12 cellular contexts compared by ENCODE assay signal in the genomic region with DNA sequence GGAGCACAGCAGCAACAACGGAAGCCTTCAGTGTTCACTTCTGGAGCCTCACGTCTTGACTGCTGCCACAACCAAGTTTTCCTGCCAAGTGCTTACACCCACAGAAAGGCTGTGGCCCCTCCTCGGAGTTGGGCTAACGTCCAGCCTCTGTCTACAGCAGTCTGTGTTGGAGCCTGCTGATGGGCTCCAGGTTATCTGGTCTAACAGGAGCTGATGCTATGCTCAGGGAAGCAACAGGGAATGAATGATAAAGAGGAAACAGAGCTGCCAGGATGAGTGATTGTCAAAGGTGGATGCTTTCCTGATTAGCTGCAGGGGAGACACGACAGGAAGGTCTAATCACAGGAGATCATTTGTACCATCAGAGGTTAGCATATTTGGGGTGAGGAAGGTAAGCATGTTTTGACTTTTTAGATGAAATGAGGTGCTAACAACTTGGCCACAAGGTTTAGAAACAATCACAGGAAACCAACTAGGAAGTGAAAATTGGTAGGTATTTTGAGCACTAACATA. TPM values are rescaled to one million over a fixed set of nuclear protein-coding genes. Genes with fewer than 3 reads are reported as not detected.
DNase-seq lines count a peak whose midpoint lies in the region; ATAC-seq, FAIRE-seq and TF ChIP-seq lines count a peak whose summit lies in the region.
"Had no signal": no experiment of that assay in that cellular context is flagged by ENCODE, and none has a peak within 500 bp of the region (broad histone marks: within the 10 kb centered on the region; RNA-seq: fewer than 3 reads in every experiment).

No MANE protein-coding gene starts in this region.

- H3K27ac ChIP-seq in H9 (ENCODE audit: insufficient read length, low read depth, low read length) (no peak overlapping the region), transverse colon (peak overlapping the region in 2 of 4 donors; percentile 10 to 28)
- H3K27ac ChIP-seq: SK-N-MC had no signal

- no peak overlapping the region for H2AK5ac ChIP-seq in H9 (ENCODE audit: insufficient read length, low read length)

- no peak overlapping the region for H2BK120ac ChIP-seq in H9 (ENCODE audit: low read depth, low read length, poor library complexity, severe bottlenecking)

- H3K56ac ChIP-seq in H9 (ENCODE audit: insufficient read length, low read depth, low read length), result no peak overlapping the region

- CTCF ChIA-PET in activated B cell treated with CpG ODN at 0.5 μM for 24 hours (lab: Charles Lee), result interaction anchor here (1.1 kb wide), 1 partner anchor 549 kb away, joined by 3 read pairs; the partner anchor contains the start of gene NUDT15

- no peak overlapping the region for H4K91ac ChIP-seq in H9 (ENCODE audit: insufficient read length, low read depth, low read length)

- no peak for ATAC-seq in activated B cell treated with CpG ODN at 0.5 μM for 24 hours (ENCODE audit: low read depth)
- peak; percentile 32 for ATAC-seq in stimulated activated effector memory CD8-positive, alpha-beta T cell treated with anti-CD3 and anti-CD28 coated beads, Interleukin-12 subunit alpha, Interleukin-12 subunit beta, amount 100 ng/mL, for 72 hours

- no peak overlapping the region for H2BK5ac ChIP-seq in H9 (ENCODE audit: insufficient read length, low read length)

- intact Hi-C loops in activated B cell treated with CpG ODN at 0.5 μM for 24 hours (cut with micrococcal nuclease), result no loop called here
- intact Hi-C loops in transverse colon (cut with DNase I; ENCODE audit: low total_unique reads), result no loop called here

- FAIRE-seq in frontal cortex (lab: Jason Lieb, UNC), result no peak

- no peak for TF ChIP-seq EP300 in transverse colon (IDR thresholded peaks at IDR 0.05; ENCODE audit: low read depth)

- H3K14ac ChIP-seq in H9 (ENCODE audit: insufficient read depth, low read length), result no peak overlapping the region

- H2AFZ ChIP-seq in H9 (ENCODE audit: low read length), result peak overlapping the region; percentile 70

- POLR2A ChIA-PET in activated B cell treated with CpG ODN at 0.5 μM for 24 hours (lab: Charles Lee), result no interaction called here

- no peaks in the 10 kb centered on the region for H3K79me1 ChIP-seq in H9 (ENCODE audit: insufficient read depth, low read depth, low read length, poor library complexity, severe bottlenecking)

- H3K4me3 ChIP-seq in transverse colon, result no peak overlapping the region
- H3K4me3 ChIP-seq: SK-N-MC, smooth muscle cell had no signal

- peaks cover 22 to 28% of the 10 kb centered on the region in 2 experiments for H3K4me1 Mint-ChIP-seq in H9
- H3K4me1 Mint-ChIP-seq in activated B cell treated with CpG ODN at 0.5 μM for 24 hours, result peaks cover 18% of the 10 kb centered on the region
- H3K4me1 Mint-ChIP-seq in stimulated activated effector memory CD8-positive, alpha-beta T cell treated with anti-CD3 and anti-CD28 coated beads, Interleukin-12 subunit alpha, Interleukin-12 subunit beta, amount 100 ng/mL, for 72 hours, result peaks cover 16% of the 10 kb centered on the region

- H3K79me2 ChIP-seq in H9 (ENCODE audit: insufficient read depth, low read length), result no peaks in the 10 kb centered on the region

- H3K27ac Mint-ChIP-seq in H9 (no peak overlapping the region), activated B cell treated with CpG ODN at 0.5 μM for 24 hours (no peak overlapping the region)
- H3K27ac Mint-ChIP-seq in stimulated activated effector memory CD8-positive, alpha-beta T cell treated with anti-CD3 and anti-CD28 coated beads, Interleukin-12 subunit alpha, Interleukin-12 subunit beta, amount 100 ng/mL, for 72 hours, result peak overlapping the region; percentile 71
- H3K27ac Mint-ChIP-seq: HFFc6 had no signal

- no peak overlapping the region for H3K9ac ChIP-seq in H9 (ENCODE audit: extremely low read depth, insufficient read length, low read length)

- no CpG with 5 or more reads among the region's 5 CpGs for WGBS in H9 (ENCODE audit: extremely low coverage, insufficient read length, low lambda C conversion rate)
- 22 to 34% methylated on average over 3 to 5 of the region's 5 CpGs for WGBS in transverse colon (ENCODE audit: low coverage in 1 of 2), 2 donors

- no peak overlapping the region for H4K8ac ChIP-seq in H9 (replicated peaks; ENCODE audit: insufficient read length, low read depth, low read length)

- H4K5ac ChIP-seq in H9 (ENCODE audit: insufficient read length, low read depth, low read length), result no peak overlapping the region

- no peaks in the 10 kb centered on the region; the same call in 1 of the 2 replicates for H3K4me1 ChIP-seq in H9 (ENCODE audit: insufficient read depth, low read length)
- H3K4me1 ChIP-seq in transverse colon, result peaks cover 5 to 51% (median 26%) of the 10 kb centered on the region in 4 donors

- H2BK15ac ChIP-seq in H9 (ENCODE audit: low read depth, low read length), result no peak overlapping the region

- H3K36me3 ChIP-seq in transverse colon, result no peaks in the 10 kb centered on the region

- no peaks in the 10 kb centered on the region for H3K9me3 ChIP-seq in H9 (ENCODE audit: control insufficient read depth, low read depth, low read length)
- H3K9me3 ChIP-seq in transverse colon, result no peaks in the 10 kb centered on the region

- H3K18ac ChIP-seq in H9 (ENCODE audit: insufficient read length, low read depth, low read length), result no peak overlapping the region

- H2BK20ac ChIP-seq in H9 (ENCODE audit: low read depth, low read length, poor library complexity, severe bottlenecking), result no peak overlapping the region

- H3T11ph ChIP-seq in H9 (ENCODE audit: low read length), result no peak overlapping the region

- H3K27me3 ChIP-seq in H9 (ENCODE audit: insufficient read depth, low read length), result no peaks in the 10 kb centered on the region
- H3K27me3 ChIP-seq in transverse colon, result no peaks in the 10 kb centered on the region

- in situ Hi-C loops in transverse colon (cut with MboI; ENCODE audit: low pct_ligation_motif_present in 1 of 4, low pct_unique_long_range_greater_than_20kb in 1 of 4, low sequenced_read_pairs in 3 of 4), result loop anchor here (10.0 to 25.0 kb wide), 4 partner anchors 176 to 462 kb away; partner anchors contain the start of gene RB1 (in 1 of the 4)

- H3K36me3 Mint-ChIP-seq in H9 (ENCODE audit: insufficient read depth in 1 of 3, low read depth in 3 of 3) (peaks cover 2 to 26% (median 3%) of the 10 kb centered on the region in 3 experiments; a peak in 4 of 7 replicates), activated B cell treated with CpG ODN at 0.5 μM for 24 hours (ENCODE audit: low read depth) (no peaks in the 10 kb centered on the region)
- H3K36me3 Mint-ChIP-seq in stimulated activated effector memory CD8-positive, alpha-beta T cell treated with anti-CD3 and anti-CD28 coated beads, Interleukin-12 subunit alpha, Interleukin-12 subunit beta, amount 100 ng/mL, for 72 hours, result no peaks in the 10 kb centered on the region

- H3K27me3 Mint-ChIP-seq in H9 (ENCODE audit: low read depth) (no peaks in the 10 kb centered on the region), activated B cell treated with CpG ODN at 0.5 μM for 24 hours (peaks cover 37% of the 10 kb centered on the region)

- DNase-seq in H9 (no peak), activated B cell treated with CpG ODN at 0.5 μM for 24 hours (no peak), iris pigment epithelial cell (ENCODE audit: low read depth) (peak; percentile 46), frontal cortex (ENCODE audit: low spot score in 2 of 2) (no peak), AG08396 (ENCODE audit: low spot score) (no peak), transverse colon (no peak)
- DNase-seq in stimulated activated effector memory CD8-positive, alpha-beta T cell treated with anti-CD3 and anti-CD28 coated beads, Interleukin-12 subunit alpha, Interleukin-12 subunit beta, amount 100 ng/mL, for 72 hours (ENCODE audit: low spot score in 2 of 2), result peak in 1 of 2 donors; percentile 47
- DNase-seq: activated effector memory CD4-positive, alpha-beta T cell treated with anti-CD3 and anti-CD28 coated beads, Interleukin-2, amount 50 U/mL, for 16 hours; foreskin melanocyte; HFFc6 had no signal

- no peaks in the 10 kb centered on the region for H4K20me1 ChIP-seq in H9 (ENCODE audit: control insufficient read depth, insufficient read depth, insufficient read length)

- H3K9me3 Mint-ChIP-seq in H9 (peaks cover 11 to 16% of the 10 kb centered on the region in 2 experiments; a peak in 4 of 5 replicates), activated B cell treated with CpG ODN at 0.5 μM for 24 hours (no peaks in the 10 kb centered on the region)
- H3K9me3 Mint-ChIP-seq in stimulated activated effector memory CD8-positive, alpha-beta T cell treated with anti-CD3 and anti-CD28 coated beads, Interleukin-12 subunit alpha, Interleukin-12 subunit beta, amount 100 ng/mL, for 72 hours, result peaks cover 4% of the 10 kb centered on the region

- no peak overlapping the region for H2BK12ac ChIP-seq in H9 (ENCODE audit: insufficient read length, low read depth, low read length)

- H3K4ac ChIP-seq in H9 (ENCODE audit: low read depth, low read length), result no peak overlapping the region

- no peak overlapping the region for H3K23ac ChIP-seq in H9 (ENCODE audit: insufficient read length, low read depth, low read length)

- H3K23me2 ChIP-seq in H9 (ENCODE audit: insufficient read length, low read depth, low read length, poor library complexity, severe bottlenecking), result no peaks in the 10 kb centered on the region

- no peak overlapping the region for H3K4me2 ChIP-seq in H9 (ENCODE audit: insufficient read depth, insufficient read length, low read length)
- H3K4me2 ChIP-seq: smooth muscle cell had no signal

- TF ChIP-seq CTCF in H9 (conservative IDR thresholded peaks at IDR 0.05) (no peak), activated B cell treated with CpG ODN at 0.5 μM for 24 hours (IDR thresholded peaks at IDR 0.05) (no peak), transverse colon (IDR thresholded peaks at IDR 0.05) (no peak)

- H3K4me3 Mint-ChIP-seq in H9 (no peak overlapping the region), activated B cell treated with CpG ODN at 0.5 μM for 24 hours (peak overlapping the region; percentile 1)
- peak overlapping the region; percentile 41 for H3K4me3 Mint-ChIP-seq in stimulated activated effector memory CD8-positive, alpha-beta T cell treated with anti-CD3 and anti-CD28 coated beads, Interleukin-12 subunit alpha, Interleukin-12 subunit beta, amount 100 ng/mL, for 72 hours
- H3K4me3 Mint-ChIP-seq: HFFc6 had no signal

- TF ChIP-seq POLR2A in transverse colon (IDR thresholded peaks at IDR 0.05), result no peak

RNA-seq across cellular contexts. Expression of gene RCBTB2, which starts 53.8 kb away (rescaled TPM):
- total RNA-seq in H9 (2021), result 11.5 and 11.7 TPM in 2 replicates
- total RNA-seq in activated B cell treated with CpG ODN at 0.5 μM for 24 hours, result 2.3 and 2.4 TPM in 2 replicates
- 33.0 TPM for total RNA-seq in frontal cortex
- 1 to 10 TPM; 5.2 to 8.1 (median 6.1) TPM for total RNA-seq in transverse colon

Comparison
In these comparisons a context has a peak if more than half of its experiments do, and no peak if none do; other contexts are left out.
1. H3K4me3 Mint-ChIP-seq: peak in activated B cell treated with CpG ODN at 0.5 μM for 24 hours (single experiment) and stimulated activated effector memory CD8-positive, alpha-beta T cell treated with anti-CD3 and anti-CD28 coated beads, Interleukin-12 subunit alpha, Interleukin-12 subunit beta, amount 100 ng/mL, for 72 hours (single experiment); none in H9 (0 of 2).